9 cellular contexts compared by ENCODE assay signal in the genomic region with DNA sequence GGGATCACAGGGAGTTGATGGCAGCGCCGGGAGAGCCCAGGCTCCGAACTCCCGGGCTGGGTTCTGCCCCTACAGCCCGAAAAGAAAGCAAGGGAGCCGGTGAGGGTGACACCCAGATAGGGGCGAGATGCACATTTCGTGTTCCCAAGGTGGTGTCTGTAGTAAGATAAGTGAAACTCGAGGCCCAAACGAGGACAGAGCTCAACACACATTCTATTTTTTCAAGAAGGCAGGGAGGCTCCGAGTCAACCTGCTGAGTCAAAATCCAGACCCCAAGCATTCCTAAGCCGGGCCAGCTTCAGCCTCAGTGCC. TPM values are rescaled to one million over a fixed set of nuclear protein-coding genes. Genes with fewer than 3 reads are reported as not detected.
DNase-seq lines count a peak whose midpoint lies in the region; ATAC-seq and TF ChIP-seq lines count a peak whose summit lies in the region.
"Had no signal": no experiment of that assay in that cellular context is flagged by ENCODE, and none has a peak within 500 bp of the region (broad histone marks: within the 10 kb centered on the region; RNA-seq: fewer than 3 reads in every experiment).

No MANE protein-coding gene starts in this region.

- H2AFZ ChIP-seq in hepatocyte, result peak overlapping the region; percentile 64

- ATAC-seq in stimulated activated naive B cell treated with anti-CD40 and anti-IgM and Interleukin-4, amounts not matched to agents 10 μg/mL and 1 μg/mL and 100 μg/mL, for 72 hours (replicated peaks), result peak; percentile 16 to 21
- no peak for ATAC-seq in HG02870 (IDR thresholded peaks at IDR 0.05; ENCODE audit: unreplicated experiment)
- ATAC-seq in GM21528 (IDR thresholded peaks at IDR 0.05; ENCODE audit: low FRiP score, unreplicated experiment), result no peak

- no peaks in the 10 kb centered on the region for H3K9me3 Mint-ChIP-seq in stimulated activated naive B cell treated with anti-CD40 and anti-IgM and Interleukin-4, amounts not matched to agents 10 μg/mL and 1 μg/mL and 100 μg/mL, for 72 hours

- H3K36me3 Mint-ChIP-seq in stimulated activated naive B cell treated with anti-CD40 and anti-IgM and Interleukin-4, amounts not matched to agents 10 μg/mL and 1 μg/mL and 100 μg/mL, for 72 hours, result no peaks in the 10 kb centered on the region

- TF ChIP-seq CTCF in VCaP (conservative IDR thresholded peaks at IDR 0.05), result no peak
- no peak for TF ChIP-seq CTCF in hepatocyte (IDR thresholded peaks at IDR 0.05; ENCODE audit: poor library complexity)

- H3K4me3 Mint-ChIP-seq in stimulated activated naive B cell treated with anti-CD40 and anti-IgM and Interleukin-4, amounts not matched to agents 10 μg/mL and 1 μg/mL and 100 μg/mL, for 72 hours, result peak overlapping the region; percentile 82 to 89

- H3K4me2 ChIP-seq in hepatocyte, result peak overlapping the region; percentile 90

- no peaks in the 10 kb centered on the region for H3K27me3 ChIP-seq in hepatocyte

- DNase-seq in NOMO-1 treated with DMSO at 0.1 percent for 48 hours (lab: John Stamatoyannopoulos, UW; ENCODE audit: unreplicated experiment) (peak; percentile 46), NOMO-1 (lab: John Stamatoyannopoulos, UW; ENCODE audit: unreplicated experiment in 2 of 2) (no peak), hepatocyte (ENCODE audit: low spot score) (no peak), AG08395 (ENCODE audit: low spot score) (no peak)
- no peak for DNase-seq in stimulated activated naive B cell treated with anti-CD40 and anti-IgM and Interleukin-4, amounts not matched to agents 10 μg/mL and 1 μg/mL and 100 μg/mL, for 72 hours

- WGBS in hepatocyte (ENCODE audit: low lambda C conversion rate, missing lambda C conversion rate), result 34% methylated on average over 12 of the region's 12 CpGs

- no peaks in the 10 kb centered on the region for H3K9me2 ChIP-seq in hepatocyte (replicated peaks; ENCODE audit: insufficient read depth)

- H3K27ac Mint-ChIP-seq in stimulated activated naive B cell treated with anti-CD40 and anti-IgM and Interleukin-4, amounts not matched to agents 10 μg/mL and 1 μg/mL and 100 μg/mL, for 72 hours, result peak overlapping the region; percentile 91

- peaks cover 7 to 20% of the 10 kb centered on the region in 2 donors for H3K4me1 Mint-ChIP-seq in stimulated activated naive B cell treated with anti-CD40 and anti-IgM and Interleukin-4, amounts not matched to agents 10 μg/mL and 1 μg/mL and 100 μg/mL, for 72 hours

- H3K36me3 ChIP-seq in hepatocyte (replicated peaks; ENCODE audit: insufficient read depth, low read depth), result no peaks in the 10 kb centered on the region

- peak overlapping the region; percentile 97 for H3K27ac ChIP-seq in VCaP
- H3K27ac ChIP-seq in hepatocyte, result peak overlapping the region; percentile 100

- H3K9me3 ChIP-seq in hepatocyte (ENCODE audit: low read depth), result no peaks in the 10 kb centered on the region

- H3K4me3 ChIP-seq in hepatocyte, result no peak overlapping the region

- peaks cover 19% of the 10 kb centered on the region for H3K4me1 ChIP-seq in hepatocyte (ENCODE audit: insufficient read depth)

- peaks cover 29% of the 10 kb centered on the region for H3K79me2 ChIP-seq in hepatocyte

- no peaks in the 10 kb centered on the region for H4K20me1 ChIP-seq in hepatocyte (ENCODE audit: insufficient read depth, poor library complexity, severe bottlenecking)

- H3K27me3 Mint-ChIP-seq in stimulated activated naive B cell treated with anti-CD40 and anti-IgM and Interleukin-4, amounts not matched to agents 10 μg/mL and 1 μg/mL and 100 μg/mL, for 72 hours, result no peaks in the 10 kb centered on the region

RNA-seq across cellular contexts. Expression of gene YY1, which starts 24.2 kb away (rescaled TPM):
- 52.6 and 58.5 TPM in 2 replicates for total RNA-seq in hepatocyte
- 27.3 and 32.6 TPM in 2 replicates for polyA plus RNA-seq in hepatocyte

RNA-seq across cellular contexts. Expression of gene DEGS2, which starts 55.3 kb away (rescaled TPM):
- total RNA-seq in hepatocyte, result 1.8 and 5.3 TPM in 2 replicates
- 7.7 and 11.8 TPM in 2 replicates for polyA plus RNA-seq in hepatocyte
- total RNA-seq: glomerular endothelial cell had no signal

Comparison
In these comparisons a context has a peak if more than half of its experiments do, and no peak if none do; other contexts are left out.
1. ATAC-seq: peak in stimulated activated naive B cell treated with anti-CD40 and anti-IgM and Interleukin-4, amounts not matched to agents 10 μg/mL and 1 μg/mL and 100 μg/mL, for 72 hours (2 of 2); none in HG02870 (single experiment) and GM21528 (single experiment).